Comparison of ENCODE assay signal across 12 cellular contexts in the genomic region with DNA sequence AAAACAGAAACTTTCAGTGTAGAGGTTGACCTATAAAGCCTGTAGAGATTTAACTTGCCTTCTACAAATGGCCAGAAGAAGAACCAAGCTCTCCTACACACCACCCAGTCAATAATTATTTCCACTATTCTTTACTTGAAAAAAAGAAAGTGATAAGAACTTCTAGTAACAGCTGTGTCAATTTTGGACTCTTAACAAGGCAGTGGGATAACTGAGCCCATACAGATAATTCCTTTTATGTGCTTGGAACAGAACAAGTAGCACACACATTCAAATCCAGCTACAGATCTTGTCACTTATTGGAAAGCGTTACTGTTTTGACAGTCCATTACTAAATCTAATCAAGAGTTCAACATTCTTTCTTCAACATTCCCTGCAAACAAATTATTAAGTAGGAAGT. TPM values are rescaled to one million over a fixed set of nuclear protein-coding genes. Genes with fewer than 3 reads are reported as not detected.
A peak's percentile ranks its signal among the peaks of the same experiment; 100 is the strongest.
DNase-seq lines count a peak whose midpoint lies in the region; ATAC-seq and TF ChIP-seq lines count a peak whose summit lies in the region.
"Had no signal": no experiment of that assay in that cellular context is flagged by ENCODE, and none has a peak within 500 bp of the region (broad histone marks: within the 10 kb centered on the region; RNA-seq: fewer than 3 reads in every experiment).

No MANE protein-coding gene starts in this region.

- H3K36me3 ChIP-seq in mucosa of rectum (ENCODE audit: control insufficient read depth in 2 of 2, insufficient read depth in 2 of 2, low read length in 2 of 2) (peaks cover 11 to 14% of the 10 kb centered on the region in 2 donors), thoracic aorta (no peaks in the 10 kb centered on the region)
- H3K36me3 ChIP-seq: gastroesophageal sphincter had no signal

- H4K8ac ChIP-seq in H9 (replicated peaks; ENCODE audit: insufficient read length, low read depth, low read length): no peak overlapping the region

- DNase-seq in activated naive CD4-positive, alpha-beta T cell treated with anti-CD3 and anti-CD28 coated beads for 36 hours: no peak
- DNase-seq in activated naive CD4-positive, alpha-beta T cell treated with Interleukin-2 at 50 U/mL for 16 hours: no peak
- DNase-seq in activated CD8-positive, alpha-beta T cell treated with anti-CD3 and anti-CD28 coated beads for 36 hours: no peak
- DNase-seq in thoracic aorta (ENCODE audit: low spot score): no peak
- DNase-seq in NK-92 (lab: John Stamatoyannopoulos, UW; ENCODE audit: unreplicated experiment): no peak
- DNase-seq in H9: no peak
- DNase-seq: activated gamma-delta T cell, testis had no signal

- no peak overlapping the region for H2BK12ac ChIP-seq in H9 (ENCODE audit: insufficient read length, low read depth, low read length)

- no peaks in the 10 kb centered on the region for H3K9me3 ChIP-seq in mucosa of rectum (ENCODE audit: control insufficient read depth in 2 of 2, low read length in 2 of 2)
- H3K9me3 ChIP-seq in thoracic aorta: no peaks in the 10 kb centered on the region
- H3K9me3 ChIP-seq in H9 (ENCODE audit: control insufficient read depth, low read depth, low read length): no peaks in the 10 kb centered on the region
- H3K9me3 ChIP-seq: gastroesophageal sphincter, testis had no signal

- H3K23ac ChIP-seq in H9 (ENCODE audit: insufficient read length, low read depth, low read length): no peak overlapping the region

- peak overlapping the region; percentile 99 for H3K27ac Mint-ChIP-seq in activated naive CD4-positive, alpha-beta T cell treated with anti-CD3 and anti-CD28 coated beads for 36 hours
- H3K27ac Mint-ChIP-seq in activated CD8-positive, alpha-beta T cell treated with anti-CD3 and anti-CD28 coated beads for 36 hours: peak overlapping the region; percentile 88
- H3K27ac Mint-ChIP-seq in H9: no peak overlapping the region

- no peak overlapping the region for H3T11ph ChIP-seq in H9 (ENCODE audit: low read length)

- no peak overlapping the region for H4K91ac ChIP-seq in H9 (ENCODE audit: insufficient read length, low read depth, low read length)

- H3K4me1 Mint-ChIP-seq in activated naive CD4-positive, alpha-beta T cell treated with anti-CD3 and anti-CD28 coated beads for 36 hours (ENCODE audit: low read depth): peaks cover 48% of the 10 kb centered on the region
- H3K4me1 Mint-ChIP-seq in activated CD8-positive, alpha-beta T cell treated with anti-CD3 and anti-CD28 coated beads for 36 hours (ENCODE audit: low read depth): peaks cover 49% of the 10 kb centered on the region
- peaks cover 12 to 13% of the 10 kb centered on the region in 2 experiments for H3K4me1 Mint-ChIP-seq in H9

- WGBS in H9 (ENCODE audit: extremely low coverage, insufficient read length, low lambda C conversion rate): no CpG with 5 or more reads among the region's 1 CpG

- H2BK5ac ChIP-seq in H9 (ENCODE audit: insufficient read length, low read length): no peak overlapping the region

- no peak overlapping the region for H3K18ac ChIP-seq in H9 (ENCODE audit: insufficient read length, low read depth, low read length)

- no peak overlapping the region for H3K56ac ChIP-seq in H9 (ENCODE audit: insufficient read length, low read depth, low read length)

- H4K20me1 ChIP-seq in H9 (ENCODE audit: control insufficient read depth, insufficient read depth, insufficient read length): no peaks in the 10 kb centered on the region

- CTCF ChIA-PET in activated naive CD4-positive, alpha-beta T cell treated with anti-CD3 and anti-CD28 coated beads for 36 hours (lab: Charles Lee): interaction anchor here (0.5 to 2.2 kb wide), 13 partner anchors 11 to 737 kb away, joined by 3 to 8 read pairs (median 3); no protein-coding TSS in a partner anchor
- CTCF ChIA-PET in activated CD8-positive, alpha-beta T cell treated with anti-CD3 and anti-CD28 coated beads for 36 hours (lab: Charles Lee): interaction anchor here (0.6 to 2.0 kb wide), 10 partner anchors 9 to 737 kb away, joined by 3 to 8 read pairs (median 4); no protein-coding TSS in a partner anchor

- H3K27me3 ChIP-seq in mucosa of rectum (ENCODE audit: control insufficient read depth in 2 of 2, insufficient read depth in 2 of 2, low read length in 2 of 2) (no peaks in the 10 kb centered on the region), thoracic aorta (replicated peaks; ENCODE audit: insufficient read depth) (no peaks in the 10 kb centered on the region), H9 (ENCODE audit: insufficient read depth, low read length) (peaks cover 19% of the 10 kb centered on the region)
- H3K27me3 ChIP-seq: testis had no signal

- no peaks in the 10 kb centered on the region for H3K9me3 Mint-ChIP-seq in activated naive CD4-positive, alpha-beta T cell treated with anti-CD3 and anti-CD28 coated beads for 36 hours
- H3K9me3 Mint-ChIP-seq in activated CD8-positive, alpha-beta T cell treated with anti-CD3 and anti-CD28 coated beads for 36 hours: no peaks in the 10 kb centered on the region
- peaks cover 0 to 3% of the 10 kb centered on the region in 2 experiments; a peak in 2 of 5 replicates for H3K9me3 Mint-ChIP-seq in H9

- peak overlapping the region; percentile 89 for H3K4me3 Mint-ChIP-seq in activated naive CD4-positive, alpha-beta T cell treated with anti-CD3 and anti-CD28 coated beads for 36 hours
- H3K4me3 Mint-ChIP-seq in activated CD8-positive, alpha-beta T cell treated with anti-CD3 and anti-CD28 coated beads for 36 hours: peak overlapping the region; percentile 99
- H3K4me3 Mint-ChIP-seq in H9: no peak overlapping the region

- H3K9ac ChIP-seq in mucosa of rectum (ENCODE audit: low read depth in 1 of 2, low read length in 2 of 2) (peak overlapping the region in 1 of 2 donors; percentile 67), H9 (ENCODE audit: extremely low read depth, insufficient read length, low read length) (no peak overlapping the region)

- no peak overlapping the region for H3K14ac ChIP-seq in H9 (ENCODE audit: insufficient read depth, low read length)

- H3K27me3 Mint-ChIP-seq in activated naive CD4-positive, alpha-beta T cell treated with anti-CD3 and anti-CD28 coated beads for 36 hours (ENCODE audit: low read depth): no peaks in the 10 kb centered on the region
- no peaks in the 10 kb centered on the region for H3K27me3 Mint-ChIP-seq in activated CD8-positive, alpha-beta T cell treated with anti-CD3 and anti-CD28 coated beads for 36 hours
- peaks cover 33% of the 10 kb centered on the region for H3K27me3 Mint-ChIP-seq in H9 (ENCODE audit: low read depth)

- intact Hi-C loops in activated naive CD4-positive, alpha-beta T cell treated with anti-CD3 and anti-CD28 coated beads for 36 hours (cut with micrococcal nuclease): loop anchor here (2.0 to 10.0 kb wide), 3 partner anchors 63 to 1189 kb away; a partner anchor contains a TSS
- intact Hi-C loops in activated CD8-positive, alpha-beta T cell treated with anti-CD3 and anti-CD28 coated beads for 36 hours (cut with micrococcal nuclease): loop anchor here (5.0 to 10.0 kb wide), 5 partner anchors 51 to 1481 kb away; no protein-coding TSS in a partner anchor

- POLR2A ChIA-PET in activated CD8-positive, alpha-beta T cell treated with anti-CD3 and anti-CD28 coated beads for 36 hours (lab: Charles Lee): interaction anchor here (0.9 to 2.1 kb wide), 7 partner anchors 11 to 307 kb away, joined by 3 to 9 read pairs (median 4); no protein-coding TSS in a partner anchor

- no peak for ATAC-seq in activated CD8-positive, alpha-beta T cell treated with anti-CD3 and anti-CD28 coated beads for 36 hours
- ATAC-seq in thoracic aorta (ENCODE audit: insufficient number of reproducible peaks, low FRiP score, low read depth): no peak
- ATAC-seq in GM21737 (IDR thresholded peaks at IDR 0.05; ENCODE audit: unreplicated experiment): no peak
- ATAC-seq: gastroesophageal sphincter, K562 had no signal

- H2AK5ac ChIP-seq in H9 (ENCODE audit: insufficient read length, low read length): no peak overlapping the region

- H3K36me3 Mint-ChIP-seq in activated naive CD4-positive, alpha-beta T cell treated with anti-CD3 and anti-CD28 coated beads for 36 hours (ENCODE audit: low read depth): peaks cover 88% of the 10 kb centered on the region
- H3K36me3 Mint-ChIP-seq in activated CD8-positive, alpha-beta T cell treated with anti-CD3 and anti-CD28 coated beads for 36 hours (ENCODE audit: low read depth): peaks cover 93% of the 10 kb centered on the region
- peaks cover 0 to 3% (median 0%) of the 10 kb centered on the region in 3 experiments; a peak in 1 of 7 replicates for H3K36me3 Mint-ChIP-seq in H9 (ENCODE audit: insufficient read depth in 1 of 3, low read depth in 3 of 3)

- no peak for TF ChIP-seq CTCF in activated CD8-positive, alpha-beta T cell treated with anti-CD3 and anti-CD28 coated beads for 36 hours (IDR thresholded peaks at IDR 0.05)
- TF ChIP-seq CTCF in thoracic aorta (IDR thresholded peaks at IDR 0.05) (no peak), H9 (conservative IDR thresholded peaks at IDR 0.05) (no peak)

- H2BK15ac ChIP-seq in H9 (ENCODE audit: low read depth, low read length): no peak overlapping the region

- H3K4me3 ChIP-seq in mucosa of rectum (ENCODE audit: low read length in 2 of 2): peak overlapping the region; percentile 87 to 98
- peak overlapping the region; percentile 94 for H3K4me3 ChIP-seq in thoracic aorta
- H3K4me3 ChIP-seq: gastroesophageal sphincter, K562, testis had no signal

- H3K4me1 ChIP-seq in mucosa of rectum (ENCODE audit: control insufficient read depth in 2 of 2, insufficient read depth in 2 of 2, low read length in 2 of 2): peaks cover 18 to 25% of the 10 kb centered on the region in 2 donors
- H3K4me1 ChIP-seq in thoracic aorta (ENCODE audit: control insufficient read depth in 1 of 2, low read depth in 2 of 2): peaks cover 0 to 8% of the 10 kb centered on the region in 2 donors
- no peaks in the 10 kb centered on the region for H3K4me1 ChIP-seq in H9 (ENCODE audit: insufficient read depth, low read length)
- H3K4me1 ChIP-seq: testis had no signal

- H3K79me2 ChIP-seq in H9 (ENCODE audit: insufficient read depth, low read length): no peaks in the 10 kb centered on the region

- H3K27ac ChIP-seq in mucosa of rectum (ENCODE audit: low read depth in 2 of 2, low read length in 2 of 2) (peak overlapping the region in 1 of 2 donors; percentile 18), thoracic aorta (no peak overlapping the region), H9 (ENCODE audit: insufficient read length, low read depth, low read length) (no peak overlapping the region)
- H3K27ac ChIP-seq: testis had no signal

- H3K4me2 ChIP-seq in H9 (ENCODE audit: insufficient read depth, insufficient read length, low read length): no peak overlapping the region

- no peak overlapping the region for H2AFZ ChIP-seq in H9 (ENCODE audit: low read length)

- H3K4ac ChIP-seq in H9 (ENCODE audit: low read depth, low read length): no peak overlapping the region

- H3K79me1 ChIP-seq in H9 (ENCODE audit: insufficient read depth, low read depth, low read length, poor library complexity, severe bottlenecking): no peaks in the 10 kb centered on the region

- H3K23me2 ChIP-seq in H9 (ENCODE audit: insufficient read length, low read depth, low read length, poor library complexity, severe bottlenecking): peaks cover 12% of the 10 kb centered on the region

- no peak overlapping the region for H2BK20ac ChIP-seq in H9 (ENCODE audit: low read depth, low read length, poor library complexity, severe bottlenecking)

- H2BK120ac ChIP-seq in H9 (ENCODE audit: low read depth, low read length, poor library complexity, severe bottlenecking): no peak overlapping the region

- H4K5ac ChIP-seq in H9 (ENCODE audit: insufficient read length, low read depth, low read length): no peak overlapping the region

RNA-seq across cellular contexts. Expression of a gene that starts 6.2 kb away (rescaled TPM):
- total RNA-seq in activated naive CD4-positive, alpha-beta T cell treated with anti-CD3 and anti-CD28 coated beads for 36 hours: 10 to 100 TPM; 83.8 to 86.3 TPM
- 10 to 100 TPM; 62.8 to 62.9 TPM for total RNA-seq in activated CD8-positive, alpha-beta T cell treated with anti-CD3 and anti-CD28 coated beads for 36 hours
- total RNA-seq in thoracic aorta (10 to 100 TPM; 13.8 to 45.9 TPM), H9 (2021) (0.35 and 0.37 TPM in 2 replicates)

Comparison
In these comparisons a context has a peak if more than half of its experiments do, and no peak if none do; other contexts are left out.
1. H3K27ac Mint-ChIP-seq: peak in activated naive CD4-positive, alpha-beta T cell treated with anti-CD3 and anti-CD28 coated beads for 36 hours (single experiment) and activated CD8-positive, alpha-beta T cell treated with anti-CD3 and anti-CD28 coated beads for 36 hours (single experiment); none in H9 (0 of 3).
2. H3K4me3 Mint-ChIP-seq: peak in activated naive CD4-positive, alpha-beta T cell treated with anti-CD3 and anti-CD28 coated beads for 36 hours (single experiment) and activated CD8-positive, alpha-beta T cell treated with anti-CD3 and anti-CD28 coated beads for 36 hours (single experiment); none in H9 (0 of 2).
3. RNA of a gene that starts 6.2 kb away (total RNA-seq): 83.8 to 86.3 TPM in activated naive CD4-positive, alpha-beta T cell treated with anti-CD3 and anti-CD28 coated beads for 36 hours, 62.8 to 62.9 TPM in activated CD8-positive, alpha-beta T cell treated with anti-CD3 and anti-CD28 coated beads for 36 hours and 13.8 to 45.9 TPM in thoracic aorta; 0.35 to 0.37 TPM in H9; every median in the first group is over 10 times any median in the second.